7 cellular contexts compared by ENCODE assay signal in genomic region chr3:195989921-195990840, GRCh38.
DNase-seq lines count a peak whose midpoint lies in the region; ATAC-seq lines count a peak whose summit lies in the region.

No MANE protein-coding gene starts in this region.

- ATAC-seq in GM18519 (IDR thresholded peaks at IDR 0.05; ENCODE audit: low FRiP score, unreplicated experiment) (peak; percentile 66), HG02759 (IDR thresholded peaks at IDR 0.05; ENCODE audit: unreplicated experiment) (peak; percentile 95), left lobe of liver (peak; percentile 90)

- DNase-seq in NAMALWA (ENCODE audit: low spot score), result peak; percentile 92
- peak; percentile 94 for DNase-seq in activated CD8-positive, alpha-beta memory T cell treated with anti-CD3 and anti-CD28 coated beads, Interleukin-2, amount 50 U/mL, for 4 hours
- peak; percentile 86 for DNase-seq in effector CD4-positive, alpha-beta T cell
- DNase-seq in left lobe of liver (ENCODE audit: low spot score), result peak; percentile 97
- DNase-seq in smooth muscle cell of the brain vasculature (ENCODE audit: low read depth, low spot score), result peak; percentile 23

Comparison
In these comparisons a context has a peak if more than half of its experiments do, and no peak if none do; other contexts are left out.
1. Peak in every context shown above with its lines: DNase-seq and ATAC-seq.
2. DNase-seq: peak in every context shown above with its lines; median percentile 97 in left lobe of liver; 94 in activated CD8-positive, alpha-beta memory T cell treated with anti-CD3 and anti-CD28 coated beads, Interleukin-2, amount 50 U/mL, for 4 hours; 92 in NAMALWA; 86 in effector CD4-positive, alpha-beta T cell; 23 in smooth muscle cell of the brain vasculature.